In the genomic region with DNA sequence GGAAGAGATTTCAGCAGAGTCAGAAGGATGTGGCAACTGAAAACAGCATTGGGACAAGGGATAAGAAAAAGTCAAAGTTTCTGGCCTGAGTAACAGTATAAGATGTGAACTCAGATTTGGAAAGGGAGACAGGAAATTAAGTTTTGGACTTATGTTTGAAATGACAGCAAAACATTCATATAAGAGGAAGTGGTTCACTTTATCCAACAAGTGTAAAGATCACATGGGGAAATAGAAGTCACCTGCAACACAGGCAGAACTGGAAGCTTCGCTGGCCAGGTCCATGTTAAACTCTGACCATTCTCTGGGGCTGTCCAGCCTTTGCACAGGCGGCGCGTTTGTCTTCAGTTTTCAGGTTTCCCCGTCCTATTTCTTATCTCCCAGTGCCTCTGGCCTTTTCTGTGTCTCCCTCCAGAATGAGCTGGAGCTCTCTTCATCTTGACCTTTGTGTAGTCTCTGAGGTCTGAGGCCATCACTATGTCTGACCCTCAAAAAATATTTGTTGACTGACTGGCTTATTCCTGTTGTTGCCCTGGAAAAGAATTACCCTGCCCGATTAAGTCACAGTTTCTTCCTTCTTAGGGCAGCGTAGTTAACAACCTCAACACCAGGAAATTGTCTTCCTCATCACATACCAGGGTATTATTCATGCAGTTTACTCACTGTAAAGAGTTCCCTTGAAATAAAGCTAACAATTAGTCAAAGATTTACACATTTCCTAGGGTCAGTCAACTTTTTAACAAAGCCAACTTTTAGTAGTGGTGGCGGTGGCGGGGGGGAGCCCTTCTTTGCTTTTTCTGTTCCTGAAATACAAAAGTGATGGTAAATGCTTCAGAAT, we compare ENCODE assay signal across 8 cellular contexts. TPM values are rescaled to one million over a fixed set of nuclear protein-coding genes. Genes with fewer than 3 reads are reported as not detected.
A peak's percentile ranks its signal among the peaks of the same experiment; 100 is the strongest.
DNase-seq lines count a peak whose midpoint lies in the region; ATAC-seq lines count a peak whose summit lies in the region.

No MANE protein-coding gene starts in this region.

- intact Hi-C loops in activated CD4-positive, alpha-beta T cell treated with anti-CD3 and anti-CD28 coated beads for 36 hours (cut with DNase I, micrococcal nuclease): loop anchor here (1.0 to 10.0 kb wide), 8 partner anchors 10 to 959 kb away; a partner anchor contains a TSS

- no peaks in the 10 kb centered on the region for H3K27me3 ChIP-seq in effector memory CD4-positive, alpha-beta T cell (replicated peaks; ENCODE audit: control insufficient read depth, insufficient read depth, low read length, poor library complexity, severe bottlenecking)
- H3K27me3 ChIP-seq in muscle layer of duodenum (ENCODE audit: low read depth, low read length): no peaks in the 10 kb centered on the region

- POLR2A ChIA-PET in activated CD4-positive, alpha-beta T cell treated with anti-CD3 and anti-CD28 coated beads for 36 hours (lab: Charles Lee): interaction anchor here (0.8 to 2.6 kb wide), 4 partner anchors 13 to 174 kb away, joined by 3 to 19 read pairs (median 4); no protein-coding TSS in a partner anchor

- CTCF ChIA-PET in activated CD4-positive, alpha-beta T cell treated with anti-CD3 and anti-CD28 coated beads for 36 hours (lab: Charles Lee): interaction anchor here (0.6 to 3.8 kb wide), 10 partner anchors 12 to 458 kb away, joined by 3 to 15 read pairs (median 4); no protein-coding TSS in a partner anchor

- peaks cover 17% of the 10 kb centered on the region for H3K36me3 Mint-ChIP-seq in activated CD4-positive, alpha-beta T cell treated with anti-CD3 and anti-CD28 coated beads for 36 hours (ENCODE audit: low read depth)

- H3K36me3 ChIP-seq in effector memory CD4-positive, alpha-beta T cell (ENCODE audit: control insufficient read depth, insufficient read depth, low read length): no peaks in the 10 kb centered on the region
- no peaks in the 10 kb centered on the region for H3K36me3 ChIP-seq in muscle layer of duodenum (ENCODE audit: control insufficient read depth in 1 of 2, insufficient read depth in 2 of 2, low read length in 2 of 2)

- peak; percentile 17 for ATAC-seq in activated CD4-positive, alpha-beta T cell treated with anti-CD3 and anti-CD28 coated beads for 36 hours
- no peak for ATAC-seq in HG02588 (IDR thresholded peaks at IDR 0.05; ENCODE audit: unreplicated experiment)

- H3K4me1 Mint-ChIP-seq in activated CD4-positive, alpha-beta T cell treated with anti-CD3 and anti-CD28 coated beads for 36 hours: peaks cover 47% of the 10 kb centered on the region

- DNase-seq in activated CD4-positive, alpha-beta T cell treated with anti-CD3 and anti-CD28 coated beads for 36 hours: peak; percentile 56
- no peak for DNase-seq in activated CD4-positive, alpha-beta T cell treated with anti-CD3 and anti-CD28 coated beads, Interleukin-2, amount 50 U/mL, for 1 hour
- peak; percentile 3 for DNase-seq in SK-N-DZ (ENCODE audit: low spot score)
- no peak for DNase-seq in effector memory CD4-positive, alpha-beta T cell
- no peak for DNase-seq in NCI-H82 (lab: John Stamatoyannopoulos, UW)
- no peak for DNase-seq in NCI-H146 treated with DMSO at 0.1 percent for 48 hours (lab: John Stamatoyannopoulos, UW; ENCODE audit: unreplicated experiment)

- H3K9me3 Mint-ChIP-seq in activated CD4-positive, alpha-beta T cell treated with anti-CD3 and anti-CD28 coated beads for 36 hours (ENCODE audit: low read depth): no peaks in the 10 kb centered on the region

- peaks cover 29% of the 10 kb centered on the region for H3K4me1 ChIP-seq in effector memory CD4-positive, alpha-beta T cell (ENCODE audit: control insufficient read depth, insufficient read depth, low read length, poor library complexity, severe bottlenecking)
- peaks cover 0 to 9% of the 10 kb centered on the region in 2 donors for H3K4me1 ChIP-seq in muscle layer of duodenum (ENCODE audit: control insufficient read depth in 1 of 2, insufficient read depth in 2 of 2, low read length in 2 of 2)

- H3K4me3 Mint-ChIP-seq in activated CD4-positive, alpha-beta T cell treated with anti-CD3 and anti-CD28 coated beads for 36 hours: peak overlapping the region; percentile 77

- peak overlapping the region; percentile 87 for H3K27ac Mint-ChIP-seq in activated CD4-positive, alpha-beta T cell treated with anti-CD3 and anti-CD28 coated beads for 36 hours

- H3K4me3 ChIP-seq in effector memory CD4-positive, alpha-beta T cell (ENCODE audit: insufficient read depth, low read depth, low read length, poor library complexity, severe bottlenecking): peak overlapping the region; percentile 36
- H3K4me3 ChIP-seq in muscle layer of duodenum (ENCODE audit: low read depth in 1 of 2, low read length in 2 of 2): peak overlapping the region; percentile 64 to 86

- H3K27ac ChIP-seq in effector memory CD4-positive, alpha-beta T cell (ENCODE audit: insufficient read depth, low read length, poor library complexity, severe bottlenecking): peak overlapping the region; percentile 53
- peak overlapping the region; percentile 85 for H3K27ac ChIP-seq in muscle layer of duodenum (ENCODE audit: low read length)

- no peaks in the 10 kb centered on the region for H3K9me3 ChIP-seq in effector memory CD4-positive, alpha-beta T cell (ENCODE audit: control insufficient read depth, low read length)
- H3K9me3 ChIP-seq in muscle layer of duodenum (ENCODE audit: control insufficient read depth in 1 of 2, low read length in 2 of 2): no peaks in the 10 kb centered on the region

- no peaks in the 10 kb centered on the region for H3K27me3 Mint-ChIP-seq in activated CD4-positive, alpha-beta T cell treated with anti-CD3 and anti-CD28 coated beads for 36 hours

RNA-seq across cellular contexts. Expression of a gene that starts 1.0 kb away (rescaled TPM):
- 10 to 100 TPM; 30.8 to 32.0 TPM for total RNA-seq in activated CD4-positive, alpha-beta T cell treated with anti-CD3 and anti-CD28 coated beads for 36 hours
- 5.5 and 8.6 TPM in 2 replicates for polyA plus RNA-seq in SK-N-DZ (2014; cell fraction: cytosol; rRNA removed)
- 15.5 and 16.1 TPM in 2 replicates for polyA plus RNA-seq in SK-N-DZ (2014; cell fraction: nucleus; rRNA removed)

Comparison
In these comparisons a context has a peak if more than half of its experiments do, and no peak if none do; other contexts are left out.
1. DNase-seq: peak in activated CD4-positive, alpha-beta T cell treated with anti-CD3 and anti-CD28 coated beads for 36 hours (single experiment) and SK-N-DZ (single experiment); none in activated CD4-positive, alpha-beta T cell treated with anti-CD3 and anti-CD28 coated beads, Interleukin-2, amount 50 U/mL, for 1 hour (single experiment), effector memory CD4-positive, alpha-beta T cell (0 of 3), NCI-H82 (single experiment) and NCI-H146 treated with DMSO at 0.1 percent for 48 hours (single experiment).